Comparison of ENCODE assay signal across 16 cellular contexts in genomic region chr16:74450967-74451760, GRCh38. TPM values are rescaled to one million over a fixed set of nuclear protein-coding genes. Genes with fewer than 3 reads are reported as not detected.
"Had no signal": no experiment of that assay in that cellular context is flagged by ENCODE, and none has a peak within 500 bp of the region (broad histone marks: within the 10 kb centered on the region; RNA-seq: fewer than 3 reads in every experiment).

No MANE protein-coding gene starts in this region.

- H3K4me3 ChIP-seq: dorsolateral prefrontal cortex, lung, sigmoid colon, thyroid gland had no signal

- H3K27me3 Mint-ChIP-seq: activated naive CD8-positive, alpha-beta T cell treated with anti-CD3 and anti-CD28 coated beads for 36 hours; natural killer cell treated with Interleukin-12 subunit alpha and Interleukin-12 subunit beta and Interleukin-15 and Interleukin-18, amount 100 ng/mL, for 72 hours had no signal

- H3K9me3 Mint-ChIP-seq: activated naive CD8-positive, alpha-beta T cell treated with anti-CD3 and anti-CD28 coated beads for 36 hours; natural killer cell treated with Interleukin-12 subunit alpha and Interleukin-12 subunit beta and Interleukin-15 and Interleukin-18, amount 100 ng/mL, for 72 hours had no signal

- H3K27ac Mint-ChIP-seq: natural killer cell treated with Interleukin-12 subunit alpha and Interleukin-12 subunit beta and Interleukin-15 and Interleukin-18, amount 100 ng/mL, for 72 hours had no signal

- ATAC-seq: foreskin keratinocyte; left cardiac atrium; natural killer cell treated with Interleukin-12 subunit alpha and Interleukin-12 subunit beta and Interleukin-15 and Interleukin-18, amount 100 ng/mL, for 72 hours had no signal

- H3K4me1 Mint-ChIP-seq: activated naive CD8-positive, alpha-beta T cell treated with anti-CD3 and anti-CD28 coated beads for 36 hours had no signal

- H3K27me3 ChIP-seq: dorsolateral prefrontal cortex, foreskin keratinocyte, sigmoid colon, thyroid gland had no signal

- DNase-seq: activated CD4-positive, CD25-positive, alpha-beta regulatory T cell; activated effector memory CD4-positive, alpha-beta T cell treated with anti-CD3 and anti-CD28 coated beads, Interleukin-2, amount 50 U/mL, for 16 hours; activated naive CD8-positive, alpha-beta T cell treated with anti-CD3 and anti-CD28 coated beads for 36 hours; anterior cingulate cortex; cerebellar nuclear complex; dorsolateral prefrontal cortex; foreskin keratinocyte; left cardiac atrium; occipital lobe; sigmoid colon; stimulated activated CD4-positive, alpha-beta T cell treated with anti-CD3 and anti-CD28 coated beads, Interleukin-2, amount 100 ng/mL, for 48 hours; T-helper 1 cell had no signal

- H3K9me3 ChIP-seq: sigmoid colon, thyroid gland had no signal

- H3K36me3 Mint-ChIP-seq: natural killer cell treated with Interleukin-12 subunit alpha and Interleukin-12 subunit beta and Interleukin-15 and Interleukin-18, amount 100 ng/mL, for 72 hours had no signal

- H3K4me3 Mint-ChIP-seq: activated naive CD8-positive, alpha-beta T cell treated with anti-CD3 and anti-CD28 coated beads for 36 hours; natural killer cell treated with Interleukin-12 subunit alpha and Interleukin-12 subunit beta and Interleukin-15 and Interleukin-18, amount 100 ng/mL, for 72 hours had no signal

RNA-seq across cellular contexts. Expression of gene CLEC18B, which starts 29.9 kb away (rescaled TPM):
- total RNA-seq: pulmonary artery endothelial cell had no signal
